8 cellular contexts compared by ENCODE assay signal in the genomic region with DNA sequence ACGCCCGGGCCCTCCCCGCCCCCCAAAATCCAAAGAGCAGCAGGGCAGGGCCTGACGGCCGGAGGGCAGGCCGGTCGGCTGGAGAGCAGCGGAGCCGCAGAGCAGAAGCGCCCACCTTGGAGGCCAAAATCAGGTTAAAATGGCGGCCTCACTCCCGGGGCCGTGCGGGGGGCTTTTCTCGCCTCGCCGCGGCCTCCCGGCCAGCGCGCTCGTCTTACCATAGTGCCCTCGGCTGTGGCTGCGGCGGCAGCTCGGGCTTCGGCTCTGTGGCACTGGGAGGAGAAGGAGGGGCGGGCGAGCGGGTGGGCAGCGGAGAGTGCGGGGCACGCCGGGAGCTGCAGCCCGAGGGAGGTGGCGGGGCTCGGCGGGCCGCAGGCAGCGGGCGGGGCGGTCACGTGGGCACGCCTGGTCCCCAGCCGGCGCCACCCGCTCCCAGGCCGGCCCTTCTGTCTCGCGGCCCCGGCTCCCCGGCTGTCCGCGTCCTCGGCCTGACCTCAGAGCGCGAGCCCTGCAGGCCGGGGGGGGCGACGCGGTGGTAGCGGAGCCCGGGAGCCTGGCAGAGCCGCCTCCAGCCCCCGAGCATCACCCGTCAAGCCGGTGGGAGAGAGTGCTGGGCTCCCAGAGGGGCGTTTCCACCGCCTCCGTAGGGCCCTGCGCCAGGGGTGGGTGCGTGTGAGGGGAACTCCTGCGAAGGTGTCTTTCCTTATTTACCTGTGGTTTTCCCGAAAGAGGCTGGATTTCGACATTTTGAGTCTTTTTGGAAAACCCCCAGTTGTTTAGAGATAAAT. TPM values are rescaled to one million over a fixed set of nuclear protein-coding genes. Genes with fewer than 3 reads are reported as not detected.
DNase-seq lines count a peak whose midpoint lies in the region; ATAC-seq lines count a peak whose summit lies in the region.

A gene (minus strand): TSS at position 274 of the 788 bp plus-strand sequence. CDS start 53 bp downstream, at position 221.

- POLR2A ChIA-PET in activated CD8-positive, alpha-beta T cell treated with anti-CD3 and anti-CD28 coated beads, Interleukin-2, amount 10 ng/mL, durations not matched to agents 7 days and 5 days (lab: Charles Lee): interaction anchor here (1.4 to 1.8 kb wide), 2 partner anchors 17 to 86 kb away, joined by 4 to 6 read pairs; no protein-coding TSS in a partner anchor

- peak within 1 kb of the TSS; percentile 93 for H3K4me3 Mint-ChIP-seq in activated CD8-positive, alpha-beta T cell treated with anti-CD3 and anti-CD28 coated beads, Interleukin-2, amount 10 ng/mL, durations not matched to agents 7 days and 5 days

- peaks cover 17% of the 10 kb centered on the region for H3K27me3 Mint-ChIP-seq in activated CD8-positive, alpha-beta T cell treated with anti-CD3 and anti-CD28 coated beads, Interleukin-2, amount 10 ng/mL, durations not matched to agents 7 days and 5 days (ENCODE audit: low read depth)

- ATAC-seq in GM19372 (IDR thresholded peaks at IDR 0.05; ENCODE audit: low read depth, unreplicated experiment): peak; percentile 86
- peak; percentile 79 for ATAC-seq in HG03520 (IDR thresholded peaks at IDR 0.05; ENCODE audit: unreplicated experiment)
- ATAC-seq in activated CD8-positive, alpha-beta T cell treated with anti-CD3 and anti-CD28 coated beads, Interleukin-2, amount 10 ng/mL, durations not matched to agents 7 days and 5 days: peak; percentile 94

- no peaks in the 10 kb centered on the region for H3K9me3 Mint-ChIP-seq in activated CD8-positive, alpha-beta T cell treated with anti-CD3 and anti-CD28 coated beads, Interleukin-2, amount 10 ng/mL, durations not matched to agents 7 days and 5 days (ENCODE audit: insufficient read depth)

- H3K27ac Mint-ChIP-seq in activated CD8-positive, alpha-beta T cell treated with anti-CD3 and anti-CD28 coated beads, Interleukin-2, amount 10 ng/mL, durations not matched to agents 7 days and 5 days: peak within 1 kb of the TSS; percentile 90

- CTCF ChIA-PET in activated CD8-positive, alpha-beta T cell treated with anti-CD3 and anti-CD28 coated beads, Interleukin-2, amount 10 ng/mL, durations not matched to agents 7 days and 5 days (lab: Charles Lee): interaction anchor here (0.6 to 2.2 kb wide), 4 partner anchors 8 to 982 kb away, joined by 3 to 12 read pairs (median 4); no protein-coding TSS in a partner anchor

- DNase-seq in CD1c-positive myeloid dendritic cell (ENCODE audit: extremely low spot score) (peak; percentile 74), NCI-H748 treated with DMSO at 0.1 percent for 48 hours (lab: John Stamatoyannopoulos, UW) (peak; percentile 56), lung microvascular endothelial cell (ENCODE audit: low read depth in 2 of 2) (peak; percentile 80 to 87)
- peak; percentile 70 for DNase-seq in activated CD8-positive, alpha-beta T cell treated with anti-CD3 and anti-CD28 coated beads, Interleukin-2, amount 10 ng/mL, durations not matched to agents 7 days and 5 days
- peak; percentile 61 for DNase-seq in effector CD4-positive, alpha-beta T cell
- peak; percentile 51 to 65 (median 59) for DNase-seq in stimulated activated CD4-positive, alpha-beta T cell treated with anti-CD3 and anti-CD28 coated beads, TNF-alpha, amount 100 ng/mL, for 4 hours (ENCODE audit: low read depth in 3 of 3)

- H3K36me3 Mint-ChIP-seq in activated CD8-positive, alpha-beta T cell treated with anti-CD3 and anti-CD28 coated beads, Interleukin-2, amount 10 ng/mL, durations not matched to agents 7 days and 5 days (ENCODE audit: low read depth): peaks cover 19% of the 10 kb centered on the region

- peaks cover 23% of the 10 kb centered on the region for H3K4me1 Mint-ChIP-seq in activated CD8-positive, alpha-beta T cell treated with anti-CD3 and anti-CD28 coated beads, Interleukin-2, amount 10 ng/mL, durations not matched to agents 7 days and 5 days (ENCODE audit: low read depth)

RNA-seq across cellular contexts. Expression of the gene that starts here (rescaled TPM):
- 1 to 10 TPM; 6.7 to 7.1 TPM for total RNA-seq in activated CD8-positive, alpha-beta T cell treated with anti-CD3 and anti-CD28 coated beads, Interleukin-2, amount 10 ng/mL, durations not matched to agents 7 days and 5 days
- total RNA-seq in lung microvascular endothelial cell: 22.6 and 28.5 TPM in 2 replicates

Comparison
In these comparisons a context has a peak if more than half of its experiments do, and no peak if none do; other contexts are left out.
1. Peak in every context shown above with its lines: DNase-seq and ATAC-seq.